In the genomic region with DNA sequence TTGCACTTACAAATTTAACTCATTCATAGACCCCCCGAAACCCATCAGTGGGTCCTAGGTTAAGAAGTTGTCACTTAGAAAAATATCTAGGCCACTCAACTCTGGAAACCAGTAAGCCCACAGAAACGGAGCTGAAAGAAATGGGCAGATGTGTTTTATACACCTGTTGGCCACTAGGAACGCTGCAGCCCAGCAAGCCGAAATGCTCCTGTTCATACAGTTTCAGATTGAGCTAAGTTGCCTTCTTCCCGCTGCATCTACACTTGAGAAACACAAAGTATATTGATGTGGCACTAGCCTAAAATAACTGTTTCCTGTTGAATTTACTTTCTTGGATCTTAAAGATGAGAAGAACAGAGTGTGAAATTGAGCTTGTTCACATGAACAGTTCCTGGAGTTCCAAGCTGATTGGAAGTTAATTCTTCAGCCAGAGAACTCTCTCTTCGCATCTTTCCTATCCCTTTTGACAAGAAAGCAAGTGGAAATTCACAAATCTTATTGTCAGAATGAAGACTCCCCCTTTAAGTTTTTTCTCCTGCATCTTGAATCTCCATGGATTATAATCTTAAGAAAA, we compare ENCODE assay signal across 9 cellular contexts.
A peak's percentile ranks its signal among the peaks of the same experiment; 100 is the strongest.
DNase-seq lines count a peak whose midpoint lies in the region; ATAC-seq lines count a peak whose summit lies in the region.
"Had no signal": no experiment of that assay in that cellular context is flagged by ENCODE, and none has a peak within 500 bp of the region (broad histone marks: within the 10 kb centered on the region; RNA-seq: fewer than 3 reads in every experiment).

No MANE protein-coding gene starts in this region.

- peak; percentile 30 for DNase-seq in NCI-H2107 treated with DMSO at 0.1 percent for 48 hours (lab: John Stamatoyannopoulos, UW; ENCODE audit: unreplicated experiment)
- DNase-seq in NCI-H2107 (lab: John Stamatoyannopoulos, UW), result no peak
- peak; percentile 19 to 48 for DNase-seq in Kasumi-1 (lab: John Stamatoyannopoulos, UW)
- DNase-seq in activated CD4-positive, alpha-beta T cell treated with anti-CD3 and anti-CD28 coated beads, Interleukin-2, amount 50 U/mL, for 48 hours, result peak; percentile 6 to 17
- peak; percentile 66 for DNase-seq in globus pallidus (ENCODE audit: low spot score)
- peak; percentile 60 for DNase-seq in sciatic nerve (ENCODE audit: low spot score)
- DNase-seq in NCI-H510A (lab: John Stamatoyannopoulos, UW), result no peak
- DNase-seq: activated naive CD8-positive, alpha-beta T cell treated with anti-CD3 and anti-CD28 coated beads, Interleukin-2, amount 10 ng/mL, durations not matched to agents 7 days and 5 days had no signal

- ATAC-seq in GM21367 (IDR thresholded peaks at IDR 0.05; ENCODE audit: unreplicated experiment) (peak; percentile 92), sciatic nerve (peak; percentile 57)

- intact Hi-C loops in sciatic nerve (cut with DNase I), result no loop called here

Comparison
In these comparisons a context has a peak if more than half of its experiments do, and no peak if none do; other contexts are left out.
1. DNase-seq: peak in NCI-H2107 treated with DMSO at 0.1 percent for 48 hours (single experiment), Kasumi-1 (2 of 2), activated CD4-positive, alpha-beta T cell treated with anti-CD3 and anti-CD28 coated beads, Interleukin-2, amount 50 U/mL, for 48 hours (2 of 2), globus pallidus (single experiment) and sciatic nerve (single experiment); none in NCI-H2107 (single experiment) and NCI-H510A (single experiment).